ENCODE assay signal across 1 cellular context in the genomic region with DNA sequence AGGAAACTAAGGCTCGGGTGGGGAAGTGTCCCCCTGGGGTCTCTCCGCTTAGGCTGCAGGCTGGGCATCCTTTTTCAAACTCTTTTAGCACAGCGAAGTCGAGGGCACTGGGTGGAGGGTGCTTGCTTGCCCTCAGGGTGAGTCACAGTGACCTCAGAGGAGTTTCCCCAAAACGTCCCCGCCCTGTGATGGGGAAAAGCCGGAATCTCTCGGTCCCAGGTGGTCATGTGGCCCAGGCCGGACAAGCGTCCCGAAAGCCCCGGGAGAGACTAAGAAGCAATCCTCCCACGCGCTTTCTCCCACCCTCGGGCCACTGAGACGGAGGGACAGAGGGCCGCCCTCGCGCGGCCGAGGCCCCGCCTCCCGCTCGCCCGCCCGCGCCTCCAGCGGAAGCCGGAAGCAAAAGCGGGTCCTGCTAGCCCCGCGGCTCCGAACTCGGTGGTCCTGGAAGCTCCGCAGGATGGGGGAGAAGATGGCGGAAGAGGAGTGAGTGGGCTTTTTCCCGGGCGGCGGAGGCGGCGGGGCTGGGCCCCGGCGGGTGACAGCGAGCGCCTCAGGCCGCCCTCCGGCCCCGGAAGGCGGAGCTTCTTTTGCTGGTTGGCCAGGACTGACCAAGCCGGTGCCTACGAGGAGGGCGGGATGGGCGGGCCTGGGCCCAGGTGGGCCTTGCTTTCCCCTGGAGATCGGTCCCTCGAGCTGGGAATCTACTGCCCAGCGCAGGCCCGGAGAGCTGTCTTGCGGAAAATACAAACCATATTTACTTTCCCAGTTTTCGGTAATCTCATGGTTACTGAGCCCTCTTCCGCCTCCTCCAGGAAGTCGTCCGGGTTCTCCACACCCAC.
TF ChIP-seq lines count a peak whose summit lies in the region.

A gene with protein sequence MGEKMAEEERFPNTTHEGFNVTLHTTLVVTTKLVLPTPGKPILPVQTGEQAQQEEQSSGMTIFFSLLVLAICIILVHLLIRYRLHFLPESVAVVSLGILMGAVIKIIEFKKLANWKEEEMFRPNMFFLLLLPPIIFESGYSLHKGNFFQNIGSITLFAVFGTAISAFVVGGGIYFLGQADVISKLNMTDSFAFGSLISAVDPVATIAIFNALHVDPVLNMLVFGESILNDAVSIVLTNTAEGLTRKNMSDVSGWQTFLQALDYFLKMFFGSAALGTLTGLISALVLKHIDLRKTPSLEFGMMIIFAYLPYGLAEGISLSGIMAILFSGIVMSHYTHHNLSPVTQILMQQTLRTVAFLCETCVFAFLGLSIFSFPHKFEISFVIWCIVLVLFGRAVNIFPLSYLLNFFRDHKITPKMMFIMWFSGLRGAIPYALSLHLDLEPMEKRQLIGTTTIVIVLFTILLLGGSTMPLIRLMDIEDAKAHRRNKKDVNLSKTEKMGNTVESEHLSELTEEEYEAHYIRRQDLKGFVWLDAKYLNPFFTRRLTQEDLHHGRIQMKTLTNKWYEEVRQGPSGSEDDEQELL (plus strand): TSS at position 366 of the 842 bp plus-strand sequence. CDS start 95 bp downstream, at position 461.

TF ChIP-seq in K562, 482 proteins besides CTCF, POLR2A, EP300 and RAD21 (continued from another document and continues in another):
- TF ChIP-seq HNRNPL (IDR thresholded peaks at IDR 0.05; ENCODE audit: low read depth, low read length) (no peak), ETV5 (CRISPR knock-in tag; IDR thresholded peaks at IDR 0.05; ENCODE audit: low read depth) (peak; percentile 96), TAF9B (IDR thresholded peaks at IDR 0.05; ENCODE audit: partially characterized antibody) (peak; percentile 25), ZNF316 (IDR thresholded peaks at IDR 0.05) (no peak; the same call in 1 of the 2 replicates), TFAM (CRISPR knock-in tag; conservative IDR thresholded peaks at IDR 0.05) (no peak), NR2C2 (CRISPR knock-in tag; IDR thresholded peaks at IDR 0.05) (no peak), NR2C2 (tag; IDR thresholded peaks at IDR 0.05) (peak; percentile 63; the same call in 1 of the 2 replicates), RBM25 (IDR thresholded peaks at IDR 0.05; ENCODE audit: low read depth, low read length, severe bottlenecking) (peak; percentile 72), BRF1 (IDR thresholded peaks at IDR 0.05; ENCODE audit: borderline replicate concordance, extremely low read depth, insufficient read length) (no peak), FOSL1 (tag; conservative IDR thresholded peaks at IDR 0.05) (peak; percentile 94), NFRKB (IDR thresholded peaks at IDR 0.05; ENCODE audit: low read depth) (no peak), ZNF24 (IDR thresholded peaks at IDR 0.05) (no peak), ZNF830 (CRISPR knock-in tag; IDR thresholded peaks at IDR 0.05) (no peak), ZFP36 (IDR thresholded peaks at IDR 0.05; ENCODE audit: low read depth, low read length, partially characterized antibody) (peak; percentile 99), ARID2 (IDR thresholded peaks at IDR 0.05) (no peak), DNMT1 (IDR thresholded peaks at IDR 0.05) (no peak), ARID1B (IDR thresholded peaks at IDR 0.05) (peak; percentile 77), KDM2B (CRISPR knock-in tag; IDR thresholded peaks at IDR 0.05) (no peak), ARHGAP35 (IDR thresholded peaks at IDR 0.05; ENCODE audit: partially characterized antibody) (no peak), CTBP1 (IDR thresholded peaks at IDR 0.05; ENCODE audit: borderline replicate concordance) (peak; percentile 90; the same call in 1 of the 2 replicates), CREBBP (IDR thresholded peaks at IDR 0.05; ENCODE audit: low read depth, low read length) (no peak), FOXP1 (CRISPR knock-in tag; IDR thresholded peaks at IDR 0.05) (0 out of 2 replicates have a peak, but pooled peaks have one; percentile 22), HDAC1 (IDR thresholded peaks at IDR 0.05) (no peak; a peak in 1 of 4 replicates), MEF2A (IDR thresholded peaks at IDR 0.05; ENCODE audit: control insufficient read depth, low read depth, low read length) (no peak; the same call in 1 of the 2 replicates), ETV1 (tag; conservative IDR thresholded peaks at IDR 0.05; ENCODE audit: low read depth) (peak; percentile 83), TAF1 (IDR thresholded peaks at IDR 0.05; ENCODE audit: control insufficient read depth, extremely low read depth, insufficient read depth, low read length, severe bottlenecking) (peak; percentile 90), CBX1 (IDR thresholded peaks at IDR 0.05; ENCODE audit: low read depth) (0 out of 2 replicates have a peak, but pooled peaks have one; percentile 26), TCF7 (IDR thresholded peaks at IDR 0.05; ENCODE audit: borderline replicate concordance) (no peak), SMC3 (conservative IDR thresholded peaks at IDR 0.05; ENCODE audit: insufficient read depth, low read depth, low read length) (no peak), SRF (CRISPR knock-in tag; IDR thresholded peaks at IDR 0.05) (peak in 1 of 2 experiments; percentile 50; a peak in 1 of 4 replicates), TEAD4 (IDR thresholded peaks at IDR 0.05; ENCODE audit: low read length) (no peak; the same call in 1 of the 2 replicates), TEAD4 (CRISPR knock-in tag; IDR thresholded peaks at IDR 0.05; ENCODE audit: borderline replicate concordance) (no peak), JUN (IDR thresholded peaks at IDR 0.05; ENCODE audit: borderline replicate concordance, low read depth, low read length) (peak; percentile 81), JUN (CRISPR knock-in tag; IDR thresholded peaks at IDR 0.05; ENCODE audit: borderline replicate concordance) (no peak), RB1 (IDR thresholded peaks at IDR 0.05; ENCODE audit: low read depth) (peak; percentile 83; the same call in 1 of the 2 replicates), ZNF174 (CRISPR knock-in tag; IDR thresholded peaks at IDR 0.05) (no peak), PHF8 (IDR thresholded peaks at IDR 0.05; ENCODE audit: borderline replicate concordance, low read length) (peak; percentile 76; the same call in 1 of the 2 replicates), SAFB (IDR thresholded peaks at IDR 0.05; ENCODE audit: borderline replicate concordance, low read depth, low read length) (peak; percentile 28; the same call in 1 of the 2 replicates), SRSF9 (IDR thresholded peaks at IDR 0.05; ENCODE audit: borderline replicate concordance, low read depth, low read length) (no peak), EWSR1 (IDR thresholded peaks at IDR 0.05; ENCODE audit: borderline replicate concordance, low read depth, partially characterized antibody) (no peak), SP1 (CRISPR knock-in tag; IDR thresholded peaks at IDR 0.05) (peak; percentile 70; the same call in 1 of the 2 replicates), TRIM24 (IDR thresholded peaks at IDR 0.05) (0 out of 4 replicates have a peak, but pooled peaks of 1 of the 2 experiments have one; percentile 34), ZNF224 (CRISPR knock-in tag; IDR thresholded peaks at IDR 0.05) (no peak), PHF20 (IDR thresholded peaks at IDR 0.05; ENCODE audit: partially characterized antibody) (peak; percentile 83), SETDB1 (IDR thresholded peaks at IDR 0.05; ENCODE audit: low read length) (peak; percentile 70), SREBF1 (IDR thresholded peaks at IDR 0.05; ENCODE audit: borderline replicate concordance, low read depth, low read length) (no peak), PURB (CRISPR knock-in tag; IDR thresholded peaks at IDR 0.05; ENCODE audit: low read depth) (no peak), HDAC2 (IDR thresholded peaks at IDR 0.05) (peak; percentile 67; the same call in 1 of the 2 replicates), NBN (IDR thresholded peaks at IDR 0.05; ENCODE audit: low read depth) (no peak), NCOA1 (IDR thresholded peaks at IDR 0.05; ENCODE audit: low read depth) (no peak), RAD51 (IDR thresholded peaks at IDR 0.05; ENCODE audit: borderline replicate concordance, low read depth) (peak; percentile 82), POLR2H (tag; IDR thresholded peaks at IDR 0.05; ENCODE audit: low read depth) (peak; percentile 57), HNRNPLL (IDR thresholded peaks at IDR 0.05; ENCODE audit: low read depth, low read length, poor library complexity, severe bottlenecking) (peak; percentile 60), ESRRA (IDR thresholded peaks at IDR 0.05; ENCODE audit: borderline replicate concordance, low read depth) (peak; percentile 63), SNIP1 (IDR thresholded peaks at IDR 0.05; ENCODE audit: low read depth) (peak; percentile 88)
- TF ChIP-seq, protein P1, sequence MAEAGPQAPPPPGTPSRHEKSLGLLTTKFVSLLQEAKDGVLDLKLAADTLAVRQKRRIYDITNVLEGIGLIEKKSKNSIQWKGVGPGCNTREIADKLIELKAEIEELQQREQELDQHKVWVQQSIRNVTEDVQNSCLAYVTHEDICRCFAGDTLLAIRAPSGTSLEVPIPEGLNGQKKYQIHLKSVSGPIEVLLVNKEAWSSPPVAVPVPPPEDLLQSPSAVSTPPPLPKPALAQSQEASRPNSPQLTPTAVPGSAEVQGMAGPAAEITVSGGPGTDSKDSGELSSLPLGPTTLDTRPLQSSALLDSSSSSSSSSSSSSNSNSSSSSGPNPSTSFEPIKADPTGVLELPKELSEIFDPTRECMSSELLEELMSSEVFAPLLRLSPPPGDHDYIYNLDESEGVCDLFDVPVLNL (CRISPR knock-in tag; IDR thresholded peaks at IDR 0.05; ENCODE audit: low read depth) = no peak
- TF ChIP-seq, protein P2, sequence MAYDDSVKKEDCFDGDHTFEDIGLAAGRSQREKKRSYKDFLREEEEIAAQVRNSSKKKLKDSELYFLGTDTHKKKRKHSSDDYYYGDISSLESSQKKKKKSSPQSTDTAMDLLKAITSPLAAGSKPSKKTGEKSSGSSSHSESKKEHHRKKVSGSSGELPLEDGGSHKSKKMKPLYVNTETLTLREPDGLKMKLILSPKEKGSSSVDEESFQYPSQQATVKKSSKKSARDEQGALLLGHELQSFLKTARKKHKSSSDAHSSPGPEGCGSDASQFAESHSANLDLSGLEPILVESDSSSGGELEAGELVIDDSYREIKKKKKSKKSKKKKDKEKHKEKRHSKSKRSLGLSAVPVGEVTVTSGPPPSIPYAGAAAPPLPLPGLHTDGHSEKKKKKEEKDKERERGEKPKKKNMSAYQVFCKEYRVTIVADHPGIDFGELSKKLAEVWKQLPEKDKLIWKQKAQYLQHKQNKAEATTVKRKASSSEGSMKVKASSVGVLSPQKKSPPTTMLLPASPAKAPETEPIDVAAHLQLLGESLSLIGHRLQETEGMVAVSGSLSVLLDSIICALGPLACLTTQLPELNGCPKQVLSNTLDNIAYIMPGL (CRISPR knock-in tag; IDR thresholded peaks at IDR 0.05) = peak; percentile 77; the same call in 1 of the 2 replicates
- TF ChIP-seq, protein P3, sequence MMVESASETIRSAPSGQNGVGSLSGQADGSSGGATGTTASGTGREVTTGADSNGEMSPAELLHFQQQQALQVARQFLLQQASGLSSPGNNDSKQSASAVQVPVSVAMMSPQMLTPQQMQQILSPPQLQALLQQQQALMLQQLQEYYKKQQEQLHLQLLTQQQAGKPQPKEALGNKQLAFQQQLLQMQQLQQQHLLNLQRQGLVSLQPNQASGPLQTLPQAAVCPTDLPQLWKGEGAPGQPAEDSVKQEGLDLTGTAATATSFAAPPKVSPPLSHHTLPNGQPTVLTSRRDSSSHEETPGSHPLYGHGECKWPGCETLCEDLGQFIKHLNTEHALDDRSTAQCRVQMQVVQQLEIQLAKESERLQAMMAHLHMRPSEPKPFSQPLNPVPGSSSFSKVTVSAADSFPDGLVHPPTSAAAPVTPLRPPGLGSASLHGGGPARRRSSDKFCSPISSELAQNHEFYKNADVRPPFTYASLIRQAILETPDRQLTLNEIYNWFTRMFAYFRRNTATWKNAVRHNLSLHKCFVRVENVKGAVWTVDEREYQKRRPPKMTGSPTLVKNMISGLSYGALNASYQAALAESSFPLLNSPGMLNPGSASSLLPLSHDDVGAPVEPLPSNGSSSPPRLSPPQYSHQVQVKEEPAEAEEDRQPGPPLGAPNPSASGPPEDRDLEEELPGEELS (CRISPR knock-in tag; IDR thresholded peaks at IDR 0.05; ENCODE audit: borderline replicate concordance) = no peak
- TF ChIP-seq, protein P4, sequence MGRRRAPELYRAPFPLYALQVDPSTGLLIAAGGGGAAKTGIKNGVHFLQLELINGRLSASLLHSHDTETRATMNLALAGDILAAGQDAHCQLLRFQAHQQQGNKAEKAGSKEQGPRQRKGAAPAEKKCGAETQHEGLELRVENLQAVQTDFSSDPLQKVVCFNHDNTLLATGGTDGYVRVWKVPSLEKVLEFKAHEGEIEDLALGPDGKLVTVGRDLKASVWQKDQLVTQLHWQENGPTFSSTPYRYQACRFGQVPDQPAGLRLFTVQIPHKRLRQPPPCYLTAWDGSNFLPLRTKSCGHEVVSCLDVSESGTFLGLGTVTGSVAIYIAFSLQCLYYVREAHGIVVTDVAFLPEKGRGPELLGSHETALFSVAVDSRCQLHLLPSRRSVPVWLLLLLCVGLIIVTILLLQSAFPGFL (CRISPR knock-in tag; IDR thresholded peaks at IDR 0.05) = no peak
- TF ChIP-seq, protein P5, sequence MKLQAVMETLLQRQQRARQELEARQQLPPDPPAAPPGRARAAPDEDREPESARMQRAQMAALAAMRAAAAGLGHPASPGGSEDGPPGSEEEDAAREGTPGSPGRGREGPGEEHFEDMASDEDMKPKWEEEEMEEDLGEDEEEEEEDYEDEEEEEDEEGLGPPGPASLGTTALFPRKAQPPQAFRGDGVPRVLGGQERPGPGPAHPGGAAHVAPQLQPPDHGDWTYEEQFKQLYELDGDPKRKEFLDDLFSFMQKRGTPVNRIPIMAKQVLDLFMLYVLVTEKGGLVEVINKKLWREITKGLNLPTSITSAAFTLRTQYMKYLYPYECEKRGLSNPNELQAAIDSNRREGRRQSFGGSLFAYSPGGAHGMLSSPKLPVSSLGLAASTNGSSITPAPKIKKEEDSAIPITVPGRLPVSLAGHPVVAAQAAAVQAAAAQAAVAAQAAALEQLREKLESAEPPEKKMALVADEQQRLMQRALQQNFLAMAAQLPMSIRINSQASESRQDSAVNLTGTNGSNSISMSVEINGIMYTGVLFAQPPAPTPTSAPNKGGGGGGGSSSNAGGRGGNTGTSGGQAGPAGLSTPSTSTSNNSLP (IDR thresholded peaks at IDR 0.05; ENCODE audit: borderline replicate concordance, low read depth, low read length) = no peak
- TF ChIP-seq, protein P6, sequence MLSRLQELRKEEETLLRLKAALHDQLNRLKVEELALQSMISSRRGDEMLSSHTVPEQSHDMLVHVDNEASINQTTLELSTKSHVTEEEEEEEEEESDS (CRISPR knock-in tag; IDR thresholded peaks at IDR 0.05) = no peak
- TF ChIP-seq, protein P7, sequence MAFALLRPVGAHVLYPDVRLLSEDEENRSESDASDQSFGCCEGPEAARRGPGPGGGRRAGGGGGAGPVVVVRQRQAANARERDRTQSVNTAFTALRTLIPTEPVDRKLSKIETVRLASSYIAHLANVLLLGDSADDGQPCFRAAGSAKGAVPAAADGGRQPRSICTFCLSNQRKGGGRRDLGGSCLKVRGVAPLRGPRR (CRISPR knock-in tag; IDR thresholded peaks at IDR 0.05) = no peak
